1 cellular context compared by ENCODE assay signal in genomic region chr19:7394728-7395359, GRCh38.
A peak's percentile ranks its signal among the peaks of the same experiment; 100 is the strongest.
TF ChIP-seq lines count a peak whose summit lies in the region.

No MANE protein-coding gene starts in this region.

TF ChIP-seq in IMR-90, 13 proteins besides CTCF, POLR2A, EP300 and RAD21 (continued from another document):
- 0 out of 2 replicates have a peak, but pooled peaks have one; percentile 49 for TF ChIP-seq ELK1 (IDR thresholded peaks at IDR 0.05; ENCODE audit: borderline replicate concordance, low read depth, low read length)
- no peak for TF ChIP-seq BHLHE40 (IDR thresholded peaks at IDR 0.05; ENCODE audit: low read depth, low read length)
- TF ChIP-seq USF2 (IDR thresholded peaks at IDR 0.05; ENCODE audit: low read depth, low read length), result 0 out of 2 replicates have a peak, but pooled peaks have one; percentile 13
- no peak for TF ChIP-seq MAFK (IDR thresholded peaks at IDR 0.05; ENCODE audit: low read depth, low read length)
- TF ChIP-seq RFX5 (IDR thresholded peaks at IDR 0.05; ENCODE audit: low read depth, low read length), result no peak
